10 cellular contexts compared by ENCODE assay signal in genomic region chr1:53198241-53198651, GRCh38. TPM values are rescaled to one million over a fixed set of nuclear protein-coding genes. Genes with fewer than 3 reads are reported as not detected.
DNase-seq lines count a peak whose midpoint lies in the region; ATAC-seq, FAIRE-seq and TF ChIP-seq lines count a peak whose summit lies in the region.
"Had no signal": no experiment of that assay in that cellular context is flagged by ENCODE, and none has a peak within 500 bp of the region (broad histone marks: within the 10 kb centered on the region; RNA-seq: fewer than 3 reads in every experiment).

No MANE protein-coding gene starts in this region.

- FAIRE-seq in GM19239 (lab: Jason Lieb, UNC): no peak

- peak overlapping the region; percentile 74 for H3K27ac ChIP-seq in SK-N-MC

- H3K9me3 Mint-ChIP-seq in progenitor cell of endocrine pancreas (ENCODE audit: low read depth): peaks cover 4% of the 10 kb centered on the region

- DNase-seq in DMS 273 (lab: John Stamatoyannopoulos, UW; ENCODE audit: unreplicated experiment) (peak; percentile 56), SK-N-MC (ENCODE audit: low read depth, low spot score) (no peak), fibroblast of peridontal ligament (ENCODE audit: extremely low read depth) (peak; percentile 96), progenitor cell of endocrine pancreas (ENCODE audit: low spot score, unreplicated experiment) (no peak), GM19239 (ENCODE audit: insufficient read length, low spot score) (no peak), H7 (no peak), retina (no peak)
- DNase-seq: NCI-H1417 treated with DMSO at 0.1 percent for 48 hours had no signal

- H3K4me1 Mint-ChIP-seq in progenitor cell of endocrine pancreas (ENCODE audit: low read depth): peaks cover 18% of the 10 kb centered on the region

- peaks cover 13% of the 10 kb centered on the region for H3K27me3 Mint-ChIP-seq in progenitor cell of endocrine pancreas

- peak overlapping the region; percentile 83 for H3K9ac ChIP-seq in SK-N-MC (ENCODE audit: insufficient read length)

- peak overlapping the region; percentile 90 for H3K4me3 ChIP-seq in SK-N-MC
- H3K4me3 ChIP-seq in H7 (ENCODE audit: insufficient read depth, low read depth, low read length): no peak overlapping the region

- TF ChIP-seq CTCF in progenitor cell of endocrine pancreas (IDR thresholded peaks at IDR 0.05; ENCODE audit: unreplicated experiment): no peak

- peak overlapping the region; percentile 93 for H3K27ac Mint-ChIP-seq in progenitor cell of endocrine pancreas

- H3K27me3 ChIP-seq in H7 (ENCODE audit: control insufficient read depth, insufficient read depth, low read length): peaks cover 5% of the 10 kb centered on the region; the same call in 1 of the 2 replicates

- H3K36me3 ChIP-seq in SK-N-MC (ENCODE audit: insufficient read depth, low read length): peaks cover 10% of the 10 kb centered on the region
- peaks cover 4% of the 10 kb centered on the region for H3K36me3 ChIP-seq in H7 (replicated peaks; ENCODE audit: control insufficient read depth, insufficient read depth, low read length)

- H3K9me3 ChIP-seq in SK-N-MC (ENCODE audit: low read depth, low read length): no peaks in the 10 kb centered on the region

- H3K4me3 Mint-ChIP-seq in progenitor cell of endocrine pancreas (ENCODE audit: low read depth): peak overlapping the region; percentile 92

- ATAC-seq in GM18861 (IDR thresholded peaks at IDR 0.05; ENCODE audit: unreplicated experiment): no peak

- H3K36me3 Mint-ChIP-seq in progenitor cell of endocrine pancreas (ENCODE audit: insufficient read depth): peaks cover 15% of the 10 kb centered on the region

RNA-seq across cellular contexts. Expression of gene CPT2, which starts 1.6 kb away (rescaled TPM):
- 21.7 and 21.9 TPM in 2 replicates for total RNA-seq in progenitor cell of endocrine pancreas
- 58.5 and 72.0 TPM in 2 replicates for total RNA-seq in H7 (2014; rRNA removed; shearing (Covaris generic))

RNA-seq across cellular contexts. Expression of gene CZIB, which starts 22.2 kb away (rescaled TPM):
- 61.0 and 62.7 TPM in 2 replicates for total RNA-seq in progenitor cell of endocrine pancreas
- total RNA-seq in H7 (2014; rRNA removed; shearing (Covaris generic)): 74.1 and 94.6 TPM in 2 replicates

RNA-seq across cellular contexts. Expression of gene MAGOH, which starts 40.1 kb away (rescaled TPM):
- 67.3 and 71.1 TPM in 2 replicates for total RNA-seq in progenitor cell of endocrine pancreas
- total RNA-seq in H7 (2014; rRNA removed; shearing (Covaris generic)): 48.7 and 52.9 TPM in 2 replicates

RNA-seq across cellular contexts. Expression of gene SLC1A7, which starts 55.8 kb away (rescaled TPM):
- total RNA-seq in progenitor cell of endocrine pancreas: not detected in 2 replicates
- 0.18 TPM in 1 of 2 replicates, not detected in the other for total RNA-seq in H7 (2014; rRNA removed; shearing (Covaris generic))
- total RNA-seq: lung microvascular endothelial cell had no signal

Comparison
In these comparisons a context has a peak if more than half of its experiments do, and no peak if none do; other contexts are left out.
1. DNase-seq: peak in DMS 273 (single experiment) and fibroblast of peridontal ligament (single experiment); none in SK-N-MC (single experiment), progenitor cell of endocrine pancreas (single experiment), GM19239 (single experiment), H7 (single experiment) and retina (single experiment).